ENCODE assay signal across 1 cellular context in genomic region chr5:41893074-41893851, GRCh38.
TF ChIP-seq lines count a peak whose summit lies in the region.

No MANE protein-coding gene starts in this region.

TF ChIP-seq in WTC11, 78 proteins besides CTCF, POLR2A, EP300 and RAD21 (continued from another document):
- TF ChIP-seq, protein P1, sequence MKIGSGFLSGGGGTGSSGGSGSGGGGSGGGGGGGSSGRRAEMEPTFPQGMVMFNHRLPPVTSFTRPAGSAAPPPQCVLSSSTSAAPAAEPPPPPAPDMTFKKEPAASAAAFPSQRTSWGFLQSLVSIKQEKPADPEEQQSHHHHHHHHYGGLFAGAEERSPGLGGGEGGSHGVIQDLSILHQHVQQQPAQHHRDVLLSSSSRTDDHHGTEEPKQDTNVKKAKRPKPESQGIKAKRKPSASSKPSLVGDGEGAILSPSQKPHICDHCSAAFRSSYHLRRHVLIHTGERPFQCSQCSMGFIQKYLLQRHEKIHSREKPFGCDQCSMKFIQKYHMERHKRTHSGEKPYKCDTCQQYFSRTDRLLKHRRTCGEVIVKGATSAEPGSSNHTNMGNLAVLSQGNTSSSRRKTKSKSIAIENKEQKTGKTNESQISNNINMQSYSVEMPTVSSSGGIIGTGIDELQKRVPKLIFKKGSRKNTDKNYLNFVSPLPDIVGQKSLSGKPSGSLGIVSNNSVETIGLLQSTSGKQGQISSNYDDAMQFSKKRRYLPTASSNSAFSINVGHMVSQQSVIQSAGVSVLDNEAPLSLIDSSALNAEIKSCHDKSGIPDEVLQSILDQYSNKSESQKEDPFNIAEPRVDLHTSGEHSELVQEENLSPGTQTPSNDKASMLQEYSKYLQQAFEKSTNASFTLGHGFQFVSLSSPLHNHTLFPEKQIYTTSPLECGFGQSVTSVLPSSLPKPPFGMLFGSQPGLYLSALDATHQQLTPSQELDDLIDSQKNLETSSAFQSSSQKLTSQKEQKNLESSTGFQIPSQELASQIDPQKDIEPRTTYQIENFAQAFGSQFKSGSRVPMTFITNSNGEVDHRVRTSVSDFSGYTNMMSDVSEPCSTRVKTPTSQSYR (CRISPR knock-in tag; IDR thresholded peaks at IDR 0.05) = no peak
- TF ChIP-seq IRF2 (CRISPR knock-in tag; IDR thresholded peaks at IDR 0.05; ENCODE audit: borderline replicate concordance, low read depth) = no peak
- no peak for TF ChIP-seq SMAD4 (CRISPR knock-in tag; IDR thresholded peaks at IDR 0.05)
- TF ChIP-seq SMAD3 (CRISPR knock-in tag; IDR thresholded peaks at IDR 0.05; ENCODE audit: borderline replicate concordance) = no peak
- TF ChIP-seq ETV6 (CRISPR knock-in tag; IDR thresholded peaks at IDR 0.05) = no peak
